ENCODE assay signal across 8 cellular contexts in the genomic region with DNA sequence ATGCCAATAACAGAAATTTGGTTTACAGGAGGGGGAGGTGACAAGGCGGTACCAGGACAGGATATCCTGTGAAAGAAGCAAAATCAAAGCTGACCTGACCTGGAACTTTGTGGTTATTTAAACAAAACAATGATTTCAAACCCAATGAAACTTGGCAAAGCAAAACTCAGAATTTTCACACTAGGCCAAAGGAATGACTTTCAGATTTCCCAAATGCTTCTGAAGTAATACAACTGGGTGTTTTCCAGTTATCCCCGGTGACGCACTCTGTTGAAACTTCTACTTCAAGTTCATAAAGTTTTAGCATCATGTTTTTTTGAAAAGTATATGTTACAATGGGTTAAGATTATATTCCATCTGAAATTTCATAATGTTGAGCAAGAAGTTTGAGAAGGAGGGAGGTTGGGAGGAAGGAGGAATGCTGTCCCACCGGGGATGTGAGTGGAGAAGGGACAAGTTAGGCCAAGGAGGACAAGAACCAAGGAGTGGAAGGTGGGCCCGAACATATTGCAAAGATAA.
DNase-seq lines count a peak whose midpoint lies in the region; ATAC-seq and TF ChIP-seq lines count a peak whose summit lies in the region.

No MANE protein-coding gene starts in this region.

- peaks cover 35% of the 10 kb centered on the region for H3K4me1 ChIP-seq in effector memory CD4-positive, alpha-beta T cell (ENCODE audit: control insufficient read depth, insufficient read depth, low read length, poor library complexity, severe bottlenecking)
- H3K4me1 ChIP-seq in naive thymus-derived CD4-positive, alpha-beta T cell (ENCODE audit: control insufficient read depth in 2 of 2, insufficient read depth in 2 of 2, low read length in 2 of 2): peaks cover 34% of the 10 kb centered on the region in 2 donors
- peaks cover 65% of the 10 kb centered on the region for H3K4me1 ChIP-seq in vagina

- peaks cover 62% of the 10 kb centered on the region for H3K4me1 Mint-ChIP-seq in activated naive CD8-positive, alpha-beta T cell (ENCODE audit: low read depth)
- H3K4me1 Mint-ChIP-seq in activated naive CD8-positive, alpha-beta T cell treated with anti-CD3 and anti-CD28 coated beads for 36 hours: peaks cover 58% of the 10 kb centered on the region
- H3K4me1 Mint-ChIP-seq in naive thymus-derived CD4-positive, alpha-beta T cell: peaks cover 27 to 93% (median 84%) of the 10 kb centered on the region in 7 donors

- CTCF ChIA-PET in naive thymus-derived CD4-positive, alpha-beta T cell (lab: Charles Lee): interaction anchor here (0.6 kb wide), 1 partner anchor 649 kb away, joined by 7 read pairs; no protein-coding TSS in a partner anchor

- no peak for DNase-seq in activated naive CD8-positive, alpha-beta T cell treated with anti-CD3 and anti-CD28 coated beads for 36 hours
- DNase-seq in effector memory CD4-positive, alpha-beta T cell: no peak
- DNase-seq in naive thymus-derived CD4-positive, alpha-beta T cell: peak in 2 of 9 donors; percentile 18 to 19
- DNase-seq in vagina (ENCODE audit: extremely low spot score in 2 of 2) (peak in 1 of 2 donors; percentile 90), DMS79 (lab: John Stamatoyannopoulos, UW) (no peak), SIG-M5 (lab: John Stamatoyannopoulos, UW) (no peak)
- no peak for DNase-seq in activated CD4-positive, CD25-positive, alpha-beta regulatory T cell treated with anti-CD3 and anti-CD28 coated beads, Interleukin-2, amount 50 U/mL, for 72 hours

- no peak for TF ChIP-seq CTCF in vagina (IDR thresholded peaks at IDR 0.05)

- intact Hi-C loops in naive thymus-derived CD4-positive, alpha-beta T cell (cut with micrococcal nuclease): loop anchor here in 1 of 2 donors (2.0 to 10.0 kb wide), 2 partner anchors 15 to 429 kb away; a partner anchor contains a TSS
- intact Hi-C loops in vagina (cut with DNase I): loop anchor here (5.0 kb wide), 1 partner anchor 82 kb away; no protein-coding TSS in a partner anchor

- H3K36me3 ChIP-seq in effector memory CD4-positive, alpha-beta T cell (ENCODE audit: control insufficient read depth, insufficient read depth, low read length): peaks cover 49% of the 10 kb centered on the region
- H3K36me3 ChIP-seq in naive thymus-derived CD4-positive, alpha-beta T cell (ENCODE audit: control insufficient read depth in 2 of 3, insufficient read depth in 3 of 3, low read length in 3 of 3): peaks cover 13 to 83% (median 44%) of the 10 kb centered on the region in 3 experiments
- peaks cover 0 to 6% of the 10 kb centered on the region in 2 donors for H3K36me3 ChIP-seq in vagina

- peaks cover 25% of the 10 kb centered on the region for H3K36me3 Mint-ChIP-seq in activated naive CD8-positive, alpha-beta T cell
- peaks cover 61% of the 10 kb centered on the region for H3K36me3 Mint-ChIP-seq in activated naive CD8-positive, alpha-beta T cell treated with anti-CD3 and anti-CD28 coated beads for 36 hours
- peaks cover 16 to 79% (median 51%) of the 10 kb centered on the region in 5 donors for H3K36me3 Mint-ChIP-seq in naive thymus-derived CD4-positive, alpha-beta T cell

- no peak for ATAC-seq in naive thymus-derived CD4-positive, alpha-beta T cell

- no peaks in the 10 kb centered on the region for H3K9me3 Mint-ChIP-seq in activated naive CD8-positive, alpha-beta T cell (ENCODE audit: low read depth)
- H3K9me3 Mint-ChIP-seq in activated naive CD8-positive, alpha-beta T cell treated with anti-CD3 and anti-CD28 coated beads for 36 hours: no peaks in the 10 kb centered on the region
- peaks cover 0 to 2% (median 0%) of the 10 kb centered on the region in 11 donors for H3K9me3 Mint-ChIP-seq in naive thymus-derived CD4-positive, alpha-beta T cell

- no peak overlapping the region for H3K4me3 ChIP-seq in effector memory CD4-positive, alpha-beta T cell (ENCODE audit: insufficient read depth, low read depth, low read length, poor library complexity, severe bottlenecking)
- no peak overlapping the region for H3K4me3 ChIP-seq in naive thymus-derived CD4-positive, alpha-beta T cell (ENCODE audit: low read length)
- H3K4me3 ChIP-seq in vagina: no peak overlapping the region

- no peaks in the 10 kb centered on the region for H3K27me3 ChIP-seq in effector memory CD4-positive, alpha-beta T cell (replicated peaks; ENCODE audit: control insufficient read depth, insufficient read depth, low read length, poor library complexity, severe bottlenecking)
- H3K27me3 ChIP-seq in naive thymus-derived CD4-positive, alpha-beta T cell (ENCODE audit: control insufficient read depth in 2 of 2, insufficient read depth in 2 of 2, low read length in 2 of 2): no peaks in the 10 kb centered on the region
- no peaks in the 10 kb centered on the region for H3K27me3 ChIP-seq in vagina

- POLR2A ChIA-PET in naive thymus-derived CD4-positive, alpha-beta T cell (lab: Charles Lee): interaction anchor here (0.6 to 0.7 kb wide), 2 partner anchors 84 to 126 kb away, joined by 4 to 5 read pairs; no protein-coding TSS in a partner anchor

- H3K27ac Mint-ChIP-seq in activated naive CD8-positive, alpha-beta T cell: peak overlapping the region; percentile 72
- no peak overlapping the region for H3K27ac Mint-ChIP-seq in activated naive CD8-positive, alpha-beta T cell treated with anti-CD3 and anti-CD28 coated beads for 36 hours
- peak overlapping the region in 8 of 9 donors; percentile 78 to 94 (median 86) for H3K27ac Mint-ChIP-seq in naive thymus-derived CD4-positive, alpha-beta T cell

- peak overlapping the region; percentile 43 for H3K27ac ChIP-seq in effector memory CD4-positive, alpha-beta T cell (ENCODE audit: insufficient read depth, low read length, poor library complexity, severe bottlenecking)
- H3K27ac ChIP-seq in naive thymus-derived CD4-positive, alpha-beta T cell (ENCODE audit: low read depth, low read length): peak overlapping the region; percentile 46
- H3K27ac ChIP-seq in vagina: peak overlapping the region; percentile 78

- peak overlapping the region; percentile 33 for H3K4me3 Mint-ChIP-seq in activated naive CD8-positive, alpha-beta T cell
- H3K4me3 Mint-ChIP-seq in activated naive CD8-positive, alpha-beta T cell treated with anti-CD3 and anti-CD28 coated beads for 36 hours: no peak overlapping the region
- peak overlapping the region in 8 of 10 donors; percentile 7 to 70 (median 58) for H3K4me3 Mint-ChIP-seq in naive thymus-derived CD4-positive, alpha-beta T cell

- H3K27me3 Mint-ChIP-seq in activated naive CD8-positive, alpha-beta T cell: no peaks in the 10 kb centered on the region
- no peaks in the 10 kb centered on the region for H3K27me3 Mint-ChIP-seq in activated naive CD8-positive, alpha-beta T cell treated with anti-CD3 and anti-CD28 coated beads for 36 hours
- H3K27me3 Mint-ChIP-seq in naive thymus-derived CD4-positive, alpha-beta T cell: no peaks in the 10 kb centered on the region

- H3K9me3 ChIP-seq in effector memory CD4-positive, alpha-beta T cell (ENCODE audit: control insufficient read depth, low read length): no peaks in the 10 kb centered on the region
- no peaks in the 10 kb centered on the region for H3K9me3 ChIP-seq in naive thymus-derived CD4-positive, alpha-beta T cell (ENCODE audit: control insufficient read depth in 2 of 3, low read length in 3 of 3)
- H3K9me3 ChIP-seq in vagina: no peaks in the 10 kb centered on the region

- TF ChIP-seq POLR2A in vagina (IDR thresholded peaks at IDR 0.05): no peak
